ENCODE assay signal across 1 cellular context in the genomic region with DNA sequence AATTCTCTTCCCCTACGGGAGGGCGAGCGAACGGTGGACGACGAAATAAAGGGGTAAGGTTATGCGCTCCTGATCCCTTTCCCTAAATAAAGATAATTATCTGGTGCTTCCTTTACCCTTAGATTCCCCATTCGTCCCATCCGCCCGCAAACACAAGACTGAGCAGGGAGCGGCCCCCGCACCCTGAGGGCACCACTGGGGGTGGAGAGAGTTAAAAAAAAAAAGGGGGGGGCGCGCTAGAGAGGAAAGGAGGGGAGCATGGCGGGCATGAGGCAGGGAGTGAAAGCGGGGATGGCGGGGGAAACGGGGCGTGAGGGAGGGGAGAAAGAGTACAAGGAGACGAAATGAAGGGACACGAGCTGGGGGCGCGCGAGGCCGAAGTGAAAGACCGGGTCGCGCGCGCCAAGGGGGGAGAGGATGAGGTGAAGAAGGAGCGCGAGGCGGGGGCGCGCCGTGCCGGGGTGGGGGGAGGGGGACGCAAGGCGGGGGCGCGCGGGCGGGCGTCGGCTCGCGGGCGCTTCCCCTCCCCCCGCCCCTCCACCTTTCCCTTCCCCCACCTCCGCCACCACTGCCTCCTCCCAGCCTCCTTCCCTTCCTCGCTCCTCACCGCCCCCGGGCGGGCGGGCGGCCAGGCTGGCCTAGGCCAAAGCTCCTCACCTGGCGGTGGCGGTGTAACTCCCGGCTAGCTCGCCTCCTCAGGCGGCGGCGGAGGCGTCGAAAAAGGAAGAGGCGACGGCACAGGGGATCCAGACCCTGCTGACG.
TF ChIP-seq lines count a peak whose summit lies in the region.

No MANE protein-coding gene starts in this region.

TF ChIP-seq in HEK293, 187 proteins besides CTCF, POLR2A, EP300 and RAD21 (continued from another document):
- TF ChIP-seq, protein P1, sequence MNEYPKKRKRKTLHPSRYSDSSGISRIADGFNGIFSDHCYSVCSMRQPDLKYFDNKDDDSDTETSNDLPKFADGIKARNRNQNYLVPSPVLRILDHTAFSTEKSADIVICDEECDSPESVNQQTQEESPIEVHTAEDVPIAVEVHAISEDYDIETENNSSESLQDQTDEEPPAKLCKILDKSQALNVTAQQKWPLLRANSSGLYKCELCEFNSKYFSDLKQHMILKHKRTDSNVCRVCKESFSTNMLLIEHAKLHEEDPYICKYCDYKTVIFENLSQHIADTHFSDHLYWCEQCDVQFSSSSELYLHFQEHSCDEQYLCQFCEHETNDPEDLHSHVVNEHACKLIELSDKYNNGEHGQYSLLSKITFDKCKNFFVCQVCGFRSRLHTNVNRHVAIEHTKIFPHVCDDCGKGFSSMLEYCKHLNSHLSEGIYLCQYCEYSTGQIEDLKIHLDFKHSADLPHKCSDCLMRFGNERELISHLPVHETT (tag by site-specific recombination; IDR thresholded peaks at IDR 0.05) = no peak
- TF ChIP-seq ZNF560 (tag by site-specific recombination; IDR thresholded peaks at IDR 0.05; ENCODE audit: borderline replicate concordance) (no peak), ZNF112 (tag by site-specific recombination; IDR thresholded peaks at IDR 0.05) (no peak), ZNF391 (tag by site-specific recombination; IDR thresholded peaks at IDR 0.05; ENCODE audit: borderline replicate concordance, low read depth) (no peak; the same call in 1 of the 2 replicates), ZNF571 (tag by site-specific recombination; IDR thresholded peaks at IDR 0.05) (no peak), ZNF513 (tag by site-specific recombination; IDR thresholded peaks at IDR 0.05) (no peak), ZNF600 (tag by site-specific recombination; IDR thresholded peaks at IDR 0.05) (no peak), ZFP37 (tag by site-specific recombination; IDR thresholded peaks at IDR 0.05) (no peak), ZNF654 (tag by site-specific recombination; IDR thresholded peaks at IDR 0.05; ENCODE audit: low read depth) (no peak), KLF10 (tag by site-specific recombination; IDR thresholded peaks at IDR 0.05) (no peak), TCF7L2 (IDR thresholded peaks at IDR 0.05; ENCODE audit: borderline replicate concordance, low read depth, low read length) (no peak), SP3 (tag by site-specific recombination; IDR thresholded peaks at IDR 0.05) (no peak), ZNF146 (tag by site-specific recombination; IDR thresholded peaks at IDR 0.05) (no peak), ZNF114 (tag by site-specific recombination; IDR thresholded peaks at IDR 0.05) (no peak), ZNF2 (tag by site-specific recombination; IDR thresholded peaks at IDR 0.05) (no peak), ZBTB17 (tag by site-specific recombination; IDR thresholded peaks at IDR 0.05) (no peak), AEBP2 (tag by site-specific recombination; IDR thresholded peaks at IDR 0.05; ENCODE audit: borderline replicate concordance) (no peak), PRDM10 (tag by site-specific recombination; IDR thresholded peaks at IDR 0.05) (no peak), GFI1B (tag by site-specific recombination; IDR thresholded peaks at IDR 0.05) (no peak), ZNF404 (tag by site-specific recombination; IDR thresholded peaks at IDR 0.05) (no peak), ZNF629 (tag by site-specific recombination; IDR thresholded peaks at IDR 0.05) (no peak), ZNF132 (tag by site-specific recombination; IDR thresholded peaks at IDR 0.05; ENCODE audit: borderline replicate concordance) (no peak), ZNF544 (tag by site-specific recombination; IDR thresholded peaks at IDR 0.05) (no peak)
